Comparison of ENCODE assay signal across 8 cellular contexts in genomic region chr7:134327896-134328295, GRCh38. TPM values are rescaled to one million over a fixed set of nuclear protein-coding genes. Genes with fewer than 3 reads are reported as not detected.
DNase-seq lines count a peak whose midpoint lies in the region; ATAC-seq and TF ChIP-seq lines count a peak whose summit lies in the region.

No MANE protein-coding gene starts in this region.

- no peaks in the 10 kb centered on the region for H3K27me3 Mint-ChIP-seq in Calu3 (ENCODE audit: unreplicated experiment)
- H3K27me3 Mint-ChIP-seq in activated naive CD8-positive, alpha-beta T cell treated with anti-CD3 and anti-CD28 coated beads, Interleukin-2, amount 10 ng/mL, durations not matched to agents 7 days and 5 days, result peaks cover 4% of the 10 kb centered on the region

- no peak overlapping the region for H3K4me3 ChIP-seq in SJSA1
- no peak overlapping the region for H3K4me3 ChIP-seq in kidney epithelial cell (ENCODE audit: low read depth, low read length)

- CTCF ChIA-PET in Calu3 (lab: Charles Lee), result interaction anchor here (1.0 kb wide), 1 partner anchor 28 kb away, joined by 7 read pairs; no protein-coding TSS in a partner anchor

- H3K27ac ChIP-seq in SJSA1, result no peak overlapping the region

- H3K27ac Mint-ChIP-seq in Calu3 (ENCODE audit: unreplicated experiment), result no peak overlapping the region
- H3K27ac Mint-ChIP-seq in activated naive CD8-positive, alpha-beta T cell treated with anti-CD3 and anti-CD28 coated beads, Interleukin-2, amount 10 ng/mL, durations not matched to agents 7 days and 5 days, result no peak overlapping the region

- H3K36me3 ChIP-seq in SJSA1, result no peaks in the 10 kb centered on the region
- no peaks in the 10 kb centered on the region for H3K36me3 ChIP-seq in kidney epithelial cell (ENCODE audit: control insufficient read depth, insufficient read depth, low read length)

- H3K36me3 Mint-ChIP-seq in Calu3 (ENCODE audit: insufficient read depth, unreplicated experiment), result no peaks in the 10 kb centered on the region
- H3K36me3 Mint-ChIP-seq in activated naive CD8-positive, alpha-beta T cell treated with anti-CD3 and anti-CD28 coated beads, Interleukin-2, amount 10 ng/mL, durations not matched to agents 7 days and 5 days, result no peaks in the 10 kb centered on the region

- TF ChIP-seq CTCF in Calu3 (IDR thresholded peaks at IDR 0.05; ENCODE audit: unreplicated experiment), result no peak
- TF ChIP-seq CTCF in kidney epithelial cell (IDR thresholded peaks at IDR 0.05; ENCODE audit: insufficient read depth, low read length, poor library complexity, severe bottlenecking), result peak; percentile 42

- H3K27me3 ChIP-seq in SJSA1 (replicated peaks) (peaks cover 14% of the 10 kb centered on the region; the same call in 1 of the 2 replicates), kidney epithelial cell (ENCODE audit: control insufficient read depth, insufficient read depth, low read length) (no peaks in the 10 kb centered on the region)

- no peaks in the 10 kb centered on the region for H3K4me1 ChIP-seq in SJSA1 (replicated peaks)

- no peaks in the 10 kb centered on the region for H3K9me3 ChIP-seq in SJSA1 (replicated peaks)

- no TSS peak for BruUV-seq in Calu3 (replicated peaks; lab: Mats Ljungman, UMichigan)

- H3K4me3 Mint-ChIP-seq in Calu3 (ENCODE audit: low read depth, unreplicated experiment), result no peak overlapping the region
- H3K4me3 Mint-ChIP-seq in activated naive CD8-positive, alpha-beta T cell treated with anti-CD3 and anti-CD28 coated beads, Interleukin-2, amount 10 ng/mL, durations not matched to agents 7 days and 5 days, result no peak overlapping the region

- intact Hi-C loops in Calu3 (cut with micrococcal nuclease; ENCODE audit: unreplicated experiment), result no loop called here

- ATAC-seq in GM19463 (IDR thresholded peaks at IDR 0.05; ENCODE audit: unreplicated experiment) (peak; percentile 66), GM19395 (IDR thresholded peaks at IDR 0.05; ENCODE audit: unreplicated experiment) (no peak)
- peak; percentile 87 for ATAC-seq in activated naive CD8-positive, alpha-beta T cell treated with anti-CD3 and anti-CD28 coated beads, Interleukin-2, amount 10 ng/mL, durations not matched to agents 7 days and 5 days (ENCODE audit: low read depth)

- POLR2A ChIA-PET in activated naive CD8-positive, alpha-beta T cell treated with anti-CD3 and anti-CD28 coated beads, Interleukin-2, amount 10 ng/mL, durations not matched to agents 7 days and 5 days (lab: Charles Lee), result no interaction called here

- no peaks in the 10 kb centered on the region for H3K9me3 Mint-ChIP-seq in Calu3 (ENCODE audit: low read depth, unreplicated experiment)
- no peaks in the 10 kb centered on the region for H3K9me3 Mint-ChIP-seq in activated naive CD8-positive, alpha-beta T cell treated with anti-CD3 and anti-CD28 coated beads, Interleukin-2, amount 10 ng/mL, durations not matched to agents 7 days and 5 days

- H3K4me1 Mint-ChIP-seq in Calu3 (ENCODE audit: low read depth, unreplicated experiment), result no peaks in the 10 kb centered on the region
- peaks cover 3% of the 10 kb centered on the region for H3K4me1 Mint-ChIP-seq in activated naive CD8-positive, alpha-beta T cell treated with anti-CD3 and anti-CD28 coated beads, Interleukin-2, amount 10 ng/mL, durations not matched to agents 7 days and 5 days

- peak; percentile 51 for DNase-seq in Calu3
- peak; percentile 36 for DNase-seq in HuH-7 (ENCODE audit: low spot score)
- peak; percentile 28 to 52 for DNase-seq in SJSA1 (ENCODE audit: low read depth in 1 of 2, low spot score in 2 of 2)
- peak; percentile 38 for DNase-seq in activated naive CD8-positive, alpha-beta T cell treated with anti-CD3 and anti-CD28 coated beads, Interleukin-2, amount 10 ng/mL, durations not matched to agents 7 days and 5 days
- DNase-seq in kidney epithelial cell (ENCODE audit: low read depth), result no peak
- DNase-seq in stimulated activated CD8-positive, alpha-beta memory T cell treated with anti-CD3 and anti-CD28 coated beads, Interleukin-4, amount 100 ng/mL, for 24 hours (ENCODE audit: low read depth), result peak; percentile 45

RNA-seq across cellular contexts. Expression of gene SLC35B4, which starts 11.2 kb away (rescaled TPM):
- total RNA-seq in Calu3 (2022) (13.3 and 14.5 TPM in 2 replicates), kidney epithelial cell (10.6 and 14.1 TPM in 2 replicates)
- 12.1 and 19.6 TPM in 2 replicates for total RNA-seq in SJSA1 (2014; rRNA removed; shearing (Covaris generic))
- total RNA-seq in activated naive CD8-positive, alpha-beta T cell treated with anti-CD3 and anti-CD28 coated beads, Interleukin-2, amount 10 ng/mL, durations not matched to agents 7 days and 5 days, result 10 to 100 TPM; 13.3 to 13.8 TPM
